1 cellular context compared by ENCODE assay signal in the genomic region with DNA sequence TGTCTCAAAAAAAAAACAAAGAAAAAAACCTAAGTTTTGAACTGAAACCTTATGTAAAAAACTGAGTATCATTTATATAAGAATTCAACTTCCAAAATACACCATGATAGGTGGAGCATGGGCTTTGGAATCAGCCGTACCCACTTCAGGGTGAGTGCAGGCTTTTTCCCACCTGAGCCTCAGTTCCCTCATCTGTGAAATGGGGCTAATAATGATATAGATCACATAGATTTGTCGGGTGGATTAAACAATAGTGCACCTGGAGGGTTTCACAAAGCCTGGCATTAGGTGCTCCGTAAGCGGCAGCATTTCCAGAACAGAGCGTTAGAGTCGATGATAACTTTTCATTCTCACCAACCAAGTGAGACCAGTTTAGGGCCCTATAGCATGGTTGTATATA.
TF ChIP-seq lines count a peak whose summit lies in the region.

No MANE protein-coding gene starts in this region.

TF ChIP-seq in HepG2, 621 proteins besides CTCF, POLR2A, EP300 and RAD21:
- TF ChIP-seq, protein P1, sequence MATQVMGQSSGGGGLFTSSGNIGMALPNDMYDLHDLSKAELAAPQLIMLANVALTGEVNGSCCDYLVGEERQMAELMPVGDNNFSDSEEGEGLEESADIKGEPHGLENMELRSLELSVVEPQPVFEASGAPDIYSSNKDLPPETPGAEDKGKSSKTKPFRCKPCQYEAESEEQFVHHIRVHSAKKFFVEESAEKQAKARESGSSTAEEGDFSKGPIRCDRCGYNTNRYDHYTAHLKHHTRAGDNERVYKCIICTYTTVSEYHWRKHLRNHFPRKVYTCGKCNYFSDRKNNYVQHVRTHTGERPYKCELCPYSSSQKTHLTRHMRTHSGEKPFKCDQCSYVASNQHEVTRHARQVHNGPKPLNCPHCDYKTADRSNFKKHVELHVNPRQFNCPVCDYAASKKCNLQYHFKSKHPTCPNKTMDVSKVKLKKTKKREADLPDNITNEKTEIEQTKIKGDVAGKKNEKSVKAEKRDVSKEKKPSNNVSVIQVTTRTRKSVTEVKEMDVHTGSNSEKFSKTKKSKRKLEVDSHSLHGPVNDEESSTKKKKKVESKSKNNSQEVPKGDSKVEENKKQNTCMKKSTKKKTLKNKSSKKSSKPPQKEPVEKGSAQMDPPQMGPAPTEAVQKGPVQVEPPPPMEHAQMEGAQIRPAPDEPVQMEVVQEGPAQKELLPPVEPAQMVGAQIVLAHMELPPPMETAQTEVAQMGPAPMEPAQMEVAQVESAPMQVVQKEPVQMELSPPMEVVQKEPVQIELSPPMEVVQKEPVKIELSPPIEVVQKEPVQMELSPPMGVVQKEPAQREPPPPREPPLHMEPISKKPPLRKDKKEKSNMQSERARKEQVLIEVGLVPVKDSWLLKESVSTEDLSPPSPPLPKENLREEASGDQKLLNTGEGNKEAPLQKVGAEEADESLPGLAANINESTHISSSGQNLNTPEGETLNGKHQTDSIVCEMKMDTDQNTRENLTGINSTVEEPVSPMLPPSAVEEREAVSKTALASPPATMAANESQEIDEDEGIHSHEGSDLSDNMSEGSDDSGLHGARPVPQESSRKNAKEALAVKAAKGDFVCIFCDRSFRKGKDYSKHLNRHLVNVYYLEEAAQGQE (IDR thresholded peaks at IDR 0.05; ENCODE audit: borderline replicate concordance in 1 of 2, low read depth in 1 of 2, low read length in 2 of 2): no peak
- TF ChIP-seq ZNF629 (CRISPR knock-in tag; conservative IDR thresholded peaks at IDR 0.05) (peak; percentile 52), MXD4 (CRISPR knock-in tag; IDR thresholded peaks at IDR 0.05) (no peak)
